In the genomic region with DNA sequence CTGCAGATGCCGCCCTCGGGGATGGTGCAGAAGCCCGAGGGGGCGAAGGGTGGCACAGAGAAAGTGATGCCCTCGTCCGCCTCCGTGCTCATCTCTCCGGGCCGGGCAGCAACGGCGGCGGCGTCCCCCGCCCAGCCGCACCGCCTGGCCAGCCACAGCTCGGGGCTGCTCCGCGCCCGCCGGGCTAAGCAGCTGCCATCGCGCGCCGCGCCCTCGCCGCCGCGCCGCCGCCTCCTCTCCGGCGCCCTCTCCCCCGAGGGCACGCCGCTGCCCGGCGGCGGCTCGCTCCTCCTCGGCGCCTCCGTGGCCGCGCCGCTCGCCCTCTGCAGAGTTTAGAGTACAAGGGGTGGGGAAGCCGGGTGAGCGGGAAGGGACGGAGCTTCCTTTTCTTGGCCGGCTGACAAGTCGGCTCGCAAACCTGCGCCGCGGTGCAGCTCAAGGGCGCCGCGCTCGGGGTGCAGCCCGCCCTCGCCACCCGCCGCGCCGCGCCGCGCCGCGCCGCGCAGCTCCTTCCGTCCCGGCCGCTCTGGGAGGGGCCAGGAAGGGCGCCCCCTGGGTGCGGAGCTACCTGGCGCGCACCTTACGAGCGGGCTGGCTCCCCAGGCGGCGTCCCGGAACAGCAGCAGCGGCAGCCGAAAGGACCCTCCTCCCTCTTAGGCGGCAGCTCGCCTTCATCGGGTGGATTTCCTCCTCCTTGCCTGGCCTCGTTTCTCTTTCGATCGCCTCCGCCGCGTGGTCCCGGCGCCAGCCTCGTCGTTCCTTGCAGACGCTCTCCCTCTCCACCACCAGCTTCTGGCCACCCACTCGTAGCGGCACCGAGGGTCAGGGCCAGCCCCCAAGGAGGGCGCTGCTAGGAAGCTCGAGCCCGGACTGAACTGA, we compare ENCODE assay signal across 8 cellular contexts. TPM values are rescaled to one million over a fixed set of nuclear protein-coding genes. Genes with fewer than 3 reads are reported as not detected.
DNase-seq lines count a peak whose midpoint lies in the region; ATAC-seq and TF ChIP-seq lines count a peak whose summit lies in the region.

A gene with protein sequence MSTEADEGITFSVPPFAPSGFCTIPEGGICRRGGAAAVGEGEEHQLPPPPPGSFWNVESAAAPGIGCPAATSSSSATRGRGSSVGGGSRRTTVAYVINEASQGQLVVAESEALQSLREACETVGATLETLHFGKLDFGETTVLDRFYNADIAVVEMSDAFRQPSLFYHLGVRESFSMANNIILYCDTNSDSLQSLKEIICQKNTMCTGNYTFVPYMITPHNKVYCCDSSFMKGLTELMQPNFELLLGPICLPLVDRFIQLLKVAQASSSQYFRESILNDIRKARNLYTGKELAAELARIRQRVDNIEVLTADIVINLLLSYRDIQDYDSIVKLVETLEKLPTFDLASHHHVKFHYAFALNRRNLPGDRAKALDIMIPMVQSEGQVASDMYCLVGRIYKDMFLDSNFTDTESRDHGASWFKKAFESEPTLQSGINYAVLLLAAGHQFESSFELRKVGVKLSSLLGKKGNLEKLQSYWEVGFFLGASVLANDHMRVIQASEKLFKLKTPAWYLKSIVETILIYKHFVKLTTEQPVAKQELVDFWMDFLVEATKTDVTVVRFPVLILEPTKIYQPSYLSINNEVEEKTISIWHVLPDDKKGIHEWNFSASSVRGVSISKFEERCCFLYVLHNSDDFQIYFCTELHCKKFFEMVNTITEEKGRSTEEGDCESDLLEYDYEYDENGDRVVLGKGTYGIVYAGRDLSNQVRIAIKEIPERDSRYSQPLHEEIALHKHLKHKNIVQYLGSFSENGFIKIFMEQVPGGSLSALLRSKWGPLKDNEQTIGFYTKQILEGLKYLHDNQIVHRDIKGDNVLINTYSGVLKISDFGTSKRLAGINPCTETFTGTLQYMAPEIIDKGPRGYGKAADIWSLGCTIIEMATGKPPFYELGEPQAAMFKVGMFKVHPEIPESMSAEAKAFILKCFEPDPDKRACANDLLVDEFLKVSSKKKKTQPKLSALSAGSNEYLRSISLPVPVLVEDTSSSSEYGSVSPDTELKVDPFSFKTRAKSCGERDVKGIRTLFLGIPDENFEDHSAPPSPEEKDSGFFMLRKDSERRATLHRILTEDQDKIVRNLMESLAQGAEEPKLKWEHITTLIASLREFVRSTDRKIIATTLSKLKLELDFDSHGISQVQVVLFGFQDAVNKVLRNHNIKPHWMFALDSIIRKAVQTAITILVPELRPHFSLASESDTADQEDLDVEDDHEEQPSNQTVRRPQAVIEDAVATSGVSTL (N-terminal part only) (minus strand): TSS at position 412 of the 879 bp plus-strand sequence. CDS start 320 bp downstream, at position 92.

- H3K9me3 Mint-ChIP-seq in activated CD4-positive, alpha-beta T cell treated with anti-CD3 and anti-CD28 coated beads for 36 hours (ENCODE audit: low read depth): no peaks in the 10 kb centered on the region

- peak; percentile 50 for TF ChIP-seq POLR2A in GM18951 (IDR thresholded peaks at IDR 0.05; ENCODE audit: extremely low read depth, insufficient read depth, insufficient read length)

- peak within 1 kb of the TSS; percentile 96 to 99 for H3K27ac ChIP-seq in left lung

- no peaks in the 10 kb centered on the region for H3K9me3 ChIP-seq in left lung

- DNase-seq in AML-193 (lab: John Stamatoyannopoulos, UW) (peak; percentile 77 to 80), NCI-H446 (lab: John Stamatoyannopoulos, UW) (peak; percentile 38 to 53), choroid plexus epithelial cell (ENCODE audit: low read depth) (peak; percentile 88), left lung (peak; percentile 90 to 97)
- peak; percentile 92 for DNase-seq in activated CD4-positive, alpha-beta T cell treated with anti-CD3 and anti-CD28 coated beads for 36 hours
- DNase-seq in stimulated activated CD4-positive, alpha-beta T cell treated with anti-CD3 and anti-CD28 coated beads, Interleukin-2, amount 100 ng/mL, for 48 hours: peak; percentile 79 to 85

- intact Hi-C loops in activated CD4-positive, alpha-beta T cell treated with anti-CD3 and anti-CD28 coated beads for 36 hours (cut with DNase I, micrococcal nuclease): loop anchor here (1.0 to 2.0 kb wide), 7 partner anchors 30 to 504 kb away; a partner anchor contains a TSS
- intact Hi-C loops in left lung (cut with DNase I): loop anchor here in 1 of 2 donors (2.0 to 10.0 kb wide), 2 partner anchors 148 to 188 kb away; no protein-coding TSS in a partner anchor

- ATAC-seq in HG03175 (IDR thresholded peaks at IDR 0.05; ENCODE audit: unreplicated experiment): peak; percentile 65
- ATAC-seq in activated CD4-positive, alpha-beta T cell treated with anti-CD3 and anti-CD28 coated beads for 36 hours: peak; percentile 73
- ATAC-seq in left lung: peak; percentile 90

- H3K36me3 ChIP-seq in left lung: no peaks in the 10 kb centered on the region

- H3K4me3 ChIP-seq in choroid plexus epithelial cell (ENCODE audit: low read depth, low read length) (peak within 1 kb of the TSS; percentile 95), left lung (peak within 1 kb of the TSS; percentile 86 to 91)

- peak within 1 kb of the TSS; percentile 93 for H3K27ac Mint-ChIP-seq in activated CD4-positive, alpha-beta T cell treated with anti-CD3 and anti-CD28 coated beads for 36 hours

- in situ Hi-C loops in GM18951 (cut with MboI; ENCODE audit: low sequenced_read_pairs, unreplicated experiment): loop anchor here (5.0 kb wide), 1 partner anchor 150 kb away; no protein-coding TSS in a partner anchor

- TF ChIP-seq CTCF in choroid plexus epithelial cell (conservative IDR thresholded peaks at IDR 0.05; ENCODE audit: low read depth, low read length): peak; percentile 44
- peak in 1 of 2 donors; percentile 9 for TF ChIP-seq CTCF in left lung (IDR thresholded peaks at IDR 0.05)

- no peaks in the 10 kb centered on the region for H3K27me3 Mint-ChIP-seq in activated CD4-positive, alpha-beta T cell treated with anti-CD3 and anti-CD28 coated beads for 36 hours

- CTCF ChIA-PET in activated CD4-positive, alpha-beta T cell treated with anti-CD3 and anti-CD28 coated beads for 36 hours (lab: Charles Lee): interaction anchor here (0.6 to 10.4 kb wide), 55 partner anchors 9 to 1011 kb away, joined by 3 to 263 read pairs (median 6); a partner anchor contains a TSS

- H3K27me3 ChIP-seq in left lung: no peaks in the 10 kb centered on the region

- H3K4me1 ChIP-seq in left lung: peaks cover 6 to 47% of the 10 kb centered on the region in 2 donors

- H3K36me3 Mint-ChIP-seq in activated CD4-positive, alpha-beta T cell treated with anti-CD3 and anti-CD28 coated beads for 36 hours (ENCODE audit: low read depth): peaks cover 3% of the 10 kb centered on the region

- peak within 1 kb of the TSS; percentile 90 for H3K4me3 Mint-ChIP-seq in activated CD4-positive, alpha-beta T cell treated with anti-CD3 and anti-CD28 coated beads for 36 hours

- POLR2A ChIA-PET in activated CD4-positive, alpha-beta T cell treated with anti-CD3 and anti-CD28 coated beads for 36 hours (lab: Charles Lee): interaction anchor here (0.7 to 1.6 kb wide), 9 partner anchors 21 to 504 kb away, joined by 3 to 13 read pairs (median 4); a partner anchor contains a TSS

- peaks cover 39% of the 10 kb centered on the region for H3K4me1 Mint-ChIP-seq in activated CD4-positive, alpha-beta T cell treated with anti-CD3 and anti-CD28 coated beads for 36 hours

RNA-seq across cellular contexts. Expression of the gene that starts here (rescaled TPM):
- total RNA-seq in activated CD4-positive, alpha-beta T cell treated with anti-CD3 and anti-CD28 coated beads for 36 hours: 1 to 10 TPM; 6.7 to 7.3 TPM
- total RNA-seq in left lung: 10 to 100 TPM; 20.9 to 27.7 TPM

Comparison
In these comparisons a context has a peak if more than half of its experiments do, and no peak if none do; other contexts are left out.
1. Peak in every context shown above with its lines: DNase-seq, ATAC-seq, H3K4me3 ChIP-seq and H3K27ac ChIP-seq.